ENCODE assay signal across 26 cellular contexts in the genomic region with DNA sequence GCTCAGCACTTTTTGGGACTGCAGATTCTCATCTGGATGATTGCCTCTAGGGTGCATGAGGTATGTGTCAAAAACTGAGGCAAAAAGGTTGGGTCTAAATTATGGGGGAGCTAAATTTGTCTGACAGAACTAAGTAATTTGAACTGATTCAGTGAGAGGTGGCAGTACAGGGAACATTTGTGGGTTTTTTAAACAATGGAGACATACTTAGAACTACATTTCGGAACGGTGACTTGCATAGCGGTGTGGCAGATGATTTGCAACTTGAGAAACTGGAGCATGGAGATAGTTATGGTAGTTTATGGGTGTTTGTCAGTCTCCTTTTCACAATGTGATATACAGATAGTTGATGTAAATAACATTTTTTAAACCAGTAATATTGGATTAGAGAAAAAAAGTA. TPM values are rescaled to one million over a fixed set of nuclear protein-coding genes. Genes with fewer than 3 reads are reported as not detected.
DNase-seq lines count a peak whose midpoint lies in the region; ATAC-seq, FAIRE-seq and TF ChIP-seq lines count a peak whose summit lies in the region.
"Had no signal": no experiment of that assay in that cellular context is flagged by ENCODE, and none has a peak within 500 bp of the region (broad histone marks: within the 10 kb centered on the region; RNA-seq: fewer than 3 reads in every experiment).

No MANE protein-coding gene starts in this region.

- DNase-seq in GM12892 (ENCODE audit: insufficient read length) (no peak), M059J (ENCODE audit: low read depth) (peak; percentile 49), fibroblast of lung (ENCODE audit: low read depth in 2 of 2) (no peak), renal cortical epithelial cell (ENCODE audit: low read depth) (peak; percentile 60), activated gamma-delta T cell treated with Interleukin-2 at 50 U/mL for 16 hours (no peak), suprapubic skin (ENCODE audit: low spot score in 2 of 2) (no peak)
- DNase-seq: C1 segment of cervical spinal cord; CD4-positive, alpha-beta memory T cell; COR-L47; DMS53; KBM-7; MM.1S; NCI-H2029 treated with DMSO at 0.1 percent for 48 hours; NCI-H2171; NCI-H226; NCI-H510A; NCI-H69; SHP77 had no signal

- H3K27me3 ChIP-seq in fibroblast of lung (ENCODE audit: control insufficient read depth, insufficient read depth, low read length): no peaks in the 10 kb centered on the region
- no peaks in the 10 kb centered on the region for H3K27me3 ChIP-seq in suprapubic skin

- no peak for ATAC-seq in HG02678 (IDR thresholded peaks at IDR 0.05; ENCODE audit: unreplicated experiment)
- ATAC-seq: Panc1 had no signal

- H3K4me2 ChIP-seq in fibroblast of lung (ENCODE audit: extremely low read depth, insufficient read depth, low read length): peak overlapping the region; percentile 13

- no peak overlapping the region for H3K9ac ChIP-seq in fibroblast of lung (ENCODE audit: insufficient read depth, low read length)

- no peaks in the 10 kb centered on the region for H4K20me1 ChIP-seq in fibroblast of lung (ENCODE audit: control insufficient read depth, extremely low read depth, insufficient read depth, low read length)

- peak; percentile 54 for FAIRE-seq in GM12892 (lab: Jason Lieb, UNC)
- FAIRE-seq: G401.6, GM12878, GM19239, H1, HTR-8/SVneo had no signal

- H3K36me3 ChIP-seq in fibroblast of lung (ENCODE audit: control insufficient read depth, insufficient read depth, low read length) (no peaks in the 10 kb centered on the region), suprapubic skin (no peaks in the 10 kb centered on the region)

- 78% methylated on average over 3 of the region's 3 CpGs for WGBS in suprapubic skin

- no peak for TF ChIP-seq EP300 in suprapubic skin (IDR thresholded peaks at IDR 0.05)

- H3K9me3 ChIP-seq in fibroblast of lung (ENCODE audit: control insufficient read depth, insufficient read depth, low read depth, low read length) (no peaks in the 10 kb centered on the region), suprapubic skin (no peaks in the 10 kb centered on the region)

- H3K4me1 ChIP-seq in fibroblast of lung (ENCODE audit: control insufficient read depth, extremely low read depth, insufficient read depth, low read length) (no peaks in the 10 kb centered on the region), suprapubic skin (peaks cover 7% of the 10 kb centered on the region)

- peaks cover 11% of the 10 kb centered on the region for H3K79me2 ChIP-seq in fibroblast of lung (ENCODE audit: control insufficient read depth, insufficient read depth, low read length)

- no peak for TF ChIP-seq CTCF in fibroblast of lung (conservative IDR thresholded peaks at IDR 0.05 in 1 of 2, IDR thresholded peaks at IDR 0.05 in 1 of 2; ENCODE audit: low read depth in 1 of 2, low read length in 2 of 2)
- no peak for TF ChIP-seq CTCF in suprapubic skin (IDR thresholded peaks at IDR 0.05)

- H3K4me3 ChIP-seq in fibroblast of lung (replicated peaks in 1 of 4; ENCODE audit: control extremely low read depth in 1 of 4, insufficient read depth in 1 of 4, low read depth in 3 of 4, low read length in 4 of 4): no peak overlapping the region
- no peak overlapping the region for H3K4me3 ChIP-seq in suprapubic skin
- H3K4me3 ChIP-seq: GM12878 had no signal

- no peak overlapping the region for H2AFZ ChIP-seq in fibroblast of lung (ENCODE audit: low read length)

- TF ChIP-seq POLR2A in GM12892 (IDR thresholded peaks at IDR 0.05; ENCODE audit: low read depth, low read length) (no peak), suprapubic skin (IDR thresholded peaks at IDR 0.05) (no peak)

- H3K27ac ChIP-seq in fibroblast of lung (ENCODE audit: insufficient read depth, low read length) (no peak overlapping the region), suprapubic skin (no peak overlapping the region)
- H3K27ac ChIP-seq: RWPE1 had no signal

RNA-seq across cellular contexts. Expression of gene TBC1D12, which starts 14.6 kb away (rescaled TPM):
- polyA plus RNA-seq in GM12892 (2012; ENCODE audit: missing spikeins): 4.9 TPM
- total RNA-seq in M059J (2014; rRNA removed; shearing (Covaris generic)): 2.3 and 10.7 TPM in 2 replicates
- total RNA-seq in fibroblast of lung (11.6 and 13.9 TPM in 2 replicates), renal cortical epithelial cell (16.5 and 18.4 TPM in 2 replicates), suprapubic skin (10 to 100 TPM; 10.5 to 17.7 (median 12.8) TPM)
- 5.4 and 7.8 TPM in 2 replicates for polyA plus RNA-seq in fibroblast of lung
- 4.3 and 6.6 TPM in 2 replicates for polyA plus RNA-seq in fibroblast of lung (2012)
- 0.51 and 1.3 TPM in 2 replicates for polyA minus RNA-seq in fibroblast of lung (ENCODE audit: low replicate concordance)
- polyA plus RNA-seq: CD4-positive, alpha-beta memory T cell had no signal

RNA-seq across cellular contexts. Expression of gene NOC3L, which starts 54.2 kb away (rescaled TPM):
- polyA plus RNA-seq in GM12892 (2012; ENCODE audit: missing spikeins): 32.3 TPM
- total RNA-seq in M059J (2014; rRNA removed; shearing (Covaris generic)): 21.8 and 29.6 TPM in 2 replicates
- total RNA-seq in fibroblast of lung (27.2 and 31.3 TPM in 2 replicates), renal cortical epithelial cell (36.2 and 44.3 TPM in 2 replicates), suprapubic skin (10 to 100 TPM; 10.0 to 25.3 (median 12.8) TPM)
- 19.5 and 19.8 TPM in 2 replicates for polyA plus RNA-seq in fibroblast of lung
- polyA plus RNA-seq in fibroblast of lung (2012): 13.7 and 15.3 TPM in 2 replicates
- polyA minus RNA-seq in fibroblast of lung (ENCODE audit: low replicate concordance): 0.51 and 6.3 TPM in 2 replicates

Comparison
In these comparisons a context has a peak if more than half of its experiments do, and no peak if none do; other contexts are left out.
1. DNase-seq: peak in M059J (single experiment) and renal cortical epithelial cell (single experiment); none in GM12892 (single experiment), fibroblast of lung (0 of 2), activated gamma-delta T cell treated with Interleukin-2 at 50 U/mL for 16 hours (single experiment) and suprapubic skin (0 of 2).